ENCODE assay signal across 11 cellular contexts in the genomic region with DNA sequence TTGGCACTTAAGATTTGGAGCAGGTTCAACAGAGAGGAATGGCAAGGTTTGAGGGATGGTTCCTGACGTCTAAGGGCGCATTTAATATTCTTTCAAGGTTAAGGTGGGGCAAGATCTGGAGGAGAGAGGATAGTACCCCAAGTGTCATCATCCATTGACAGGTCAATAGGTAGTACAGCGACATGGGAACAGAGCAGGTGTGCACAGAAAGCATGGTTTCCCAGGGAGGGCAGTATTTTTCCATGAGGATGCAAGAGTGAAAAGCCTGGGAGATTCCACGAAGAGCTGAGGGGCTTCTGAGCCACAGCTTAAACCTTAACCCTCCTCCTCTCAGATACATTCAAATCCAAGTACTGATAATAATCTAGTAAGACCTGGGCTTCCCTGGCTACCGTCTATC. TPM values are rescaled to one million over a fixed set of nuclear protein-coding genes. Genes with fewer than 3 reads are reported as not detected.
A peak's percentile ranks its signal among the peaks of the same experiment; 100 is the strongest.
DNase-seq lines count a peak whose midpoint lies in the region; ATAC-seq and TF ChIP-seq lines count a peak whose summit lies in the region.
"Had no signal": no experiment of that assay in that cellular context is flagged by ENCODE, and none has a peak within 500 bp of the region (broad histone marks: within the 10 kb centered on the region; RNA-seq: fewer than 3 reads in every experiment).

No MANE protein-coding gene starts in this region.

- peaks cover 47% of the 10 kb centered on the region for H3K4me1 Mint-ChIP-seq in dendritic cell treated with granulocyte-macrophage colony-stimulating factor and Interleukin-4, amounts not matched to agents 40 ng/mL and 50 ng/mL, for 4 days (ENCODE audit: low read depth)
- peaks cover 33 to 40% of the 10 kb centered on the region in 2 donors for H3K4me1 Mint-ChIP-seq in natural killer cell

- no peak for TF ChIP-seq CTCF in heart left ventricle (IDR thresholded peaks at IDR 0.05)
- TF ChIP-seq CTCF in natural killer cell (IDR thresholded peaks at IDR 0.05): no peak
- TF ChIP-seq CTCF in upper lobe of left lung (IDR thresholded peaks at IDR 0.05): no peak

- TF ChIP-seq POLR2A in heart left ventricle (IDR thresholded peaks at IDR 0.05): no peak
- TF ChIP-seq POLR2A in upper lobe of left lung (IDR thresholded peaks at IDR 0.05): no peak

- no peak overlapping the region for H3K27ac Mint-ChIP-seq in dendritic cell treated with granulocyte-macrophage colony-stimulating factor and Interleukin-4, amounts not matched to agents 40 ng/mL and 50 ng/mL, for 4 days
- H3K27ac Mint-ChIP-seq in natural killer cell: peak overlapping the region in 1 of 2 donors; percentile 27

- H3K4me3 Mint-ChIP-seq in dendritic cell treated with granulocyte-macrophage colony-stimulating factor and Interleukin-4, amounts not matched to agents 40 ng/mL and 50 ng/mL, for 4 days: peak overlapping the region; percentile 82
- peak overlapping the region; percentile 94 for H3K4me3 Mint-ChIP-seq in natural killer cell

- peaks cover 25% of the 10 kb centered on the region for H3K36me3 Mint-ChIP-seq in dendritic cell treated with granulocyte-macrophage colony-stimulating factor and Interleukin-4, amounts not matched to agents 40 ng/mL and 50 ng/mL, for 4 days (ENCODE audit: low read depth)
- no peaks in the 10 kb centered on the region for H3K36me3 Mint-ChIP-seq in natural killer cell

- 72 to 90% (median 82%) methylated on average over 5 of the region's 5 CpGs for WGBS in heart left ventricle, 4 donors
- WGBS in upper lobe of left lung, 2 donors: 75 to 80% methylated on average over 5 of the region's 5 CpGs

- H3K4me1 ChIP-seq in heart left ventricle (peaks cover 0 to 26% (median 6%) of the 10 kb centered on the region in 12 donors), upper lobe of left lung (peaks cover 5 to 34% (median 11%) of the 10 kb centered on the region in 4 donors)

- H3K27ac ChIP-seq in heart left ventricle (peak overlapping the region in 1 of 12 donors; percentile 76), upper lobe of left lung (no peak overlapping the region)
- H3K27ac ChIP-seq: SJSA1 had no signal

- TF ChIP-seq EP300 in upper lobe of left lung (IDR thresholded peaks at IDR 0.05): no peak

- no peaks in the 10 kb centered on the region for H3K9me3 Mint-ChIP-seq in dendritic cell treated with granulocyte-macrophage colony-stimulating factor and Interleukin-4, amounts not matched to agents 40 ng/mL and 50 ng/mL, for 4 days
- H3K9me3 Mint-ChIP-seq in natural killer cell: no peaks in the 10 kb centered on the region

- DNase-seq in heart left ventricle: no peak
- no peak for DNase-seq in Right ventricle myocardium superior
- no peak for DNase-seq in natural killer cell
- DNase-seq in upper lobe of left lung: no peak
- no peak for DNase-seq in MV-4-11 (lab: John Stamatoyannopoulos, UW)
- no peak for DNase-seq in COLO829 (ENCODE audit: low spot score)
- no peak for DNase-seq in germinal center (ENCODE audit: low spot score)
- DNase-seq: cortex of kidney, NCI-H2227 treated with DMSO at 0.1 percent for 48 hours had no signal

- H3K9me3 ChIP-seq in heart left ventricle: no peaks in the 10 kb centered on the region
- no peaks in the 10 kb centered on the region for H3K9me3 ChIP-seq in upper lobe of left lung
- H3K9me3 ChIP-seq: SJSA1 had no signal

- intact Hi-C loops in heart left ventricle (cut with DNase I) (no loop called here), Right ventricle myocardium superior (cut with DNase I) (no loop called here), natural killer cell (cut with micrococcal nuclease) (no loop called here)
- intact Hi-C loops in dendritic cell treated with granulocyte-macrophage colony-stimulating factor and Interleukin-4, amounts not matched to agents 40 ng/mL and 50 ng/mL, for 4 days (cut with micrococcal nuclease): no loop called here

- H3K36me3 ChIP-seq in heart left ventricle (no peaks in the 10 kb centered on the region), upper lobe of left lung (peaks cover 0 to 7% (median 2%) of the 10 kb centered on the region in 4 donors)

- H3K27me3 Mint-ChIP-seq in dendritic cell treated with granulocyte-macrophage colony-stimulating factor and Interleukin-4, amounts not matched to agents 40 ng/mL and 50 ng/mL, for 4 days: peaks cover 69% of the 10 kb centered on the region
- peaks cover 0 to 13% of the 10 kb centered on the region in 2 donors for H3K27me3 Mint-ChIP-seq in natural killer cell (ENCODE audit: low read depth in 2 of 2)

- ATAC-seq in heart left ventricle: no peak
- ATAC-seq in Right ventricle myocardium superior (ENCODE audit: poor library complexity): no peak
- no peak for ATAC-seq in natural killer cell
- ATAC-seq in upper lobe of left lung (ENCODE audit: low FRiP score in 2 of 2): no peak

- H3K27me3 ChIP-seq in heart left ventricle: no peaks in the 10 kb centered on the region
- no peaks in the 10 kb centered on the region for H3K27me3 ChIP-seq in upper lobe of left lung

- H3K4me3 ChIP-seq in heart left ventricle: peak overlapping the region in 11 of 12 donors; percentile 43 to 69 (median 60)
- H3K4me3 ChIP-seq in upper lobe of left lung: peak overlapping the region in 3 of 4 donors; percentile 43 to 76 (median 62)
- H3K4me3 ChIP-seq: SJSA1 had no signal

RNA-seq across cellular contexts. Expression of gene HES6, which starts 9.1 kb away (rescaled TPM):
- total RNA-seq in heart left ventricle (1 to 10 TPM in 8 of 9 donors, under 1 TPM in 1; 0.45 to 5.9 (median 2.5) TPM), Right ventricle myocardium superior (2.5 TPM), natural killer cell (10 to 100 TPM; 11.3 to 15.4 (median 13.5) TPM), upper lobe of left lung (10 to 100 TPM in 3 of 6 donors, 1 to 10 TPM in 3; 5.2 to 15.8 (median 9.4) TPM)
- polyA plus RNA-seq in heart left ventricle: 1 to 10 TPM; 3.7 to 9.1 TPM

RNA-seq across cellular contexts. Expression of gene ILKAP, which starts 27.2 kb away (rescaled TPM):
- total RNA-seq in heart left ventricle (10 to 100 TPM; 12.4 to 27.7 (median 23.4) TPM), Right ventricle myocardium superior (23.8 TPM), natural killer cell (100 to 1,000 TPM; 146 to 200 (median 183) TPM), upper lobe of left lung (10 to 100 TPM; 35.2 to 67.1 (median 40.7) TPM)
- polyA plus RNA-seq in heart left ventricle: 10 to 100 TPM; 33.7 to 41.7 TPM

RNA-seq across cellular contexts. Expression of gene PER2, which starts 57.7 kb away (rescaled TPM):
- total RNA-seq in heart left ventricle: 10 to 100 TPM in 2 of 9 donors, 1 to 10 TPM in 7; 1.6 to 17.1 (median 5.4) TPM
- polyA plus RNA-seq in heart left ventricle: 1 to 10 TPM; 2.2 TPM
- total RNA-seq in Right ventricle myocardium superior: 3.6 TPM
- total RNA-seq in natural killer cell: 10 to 100 TPM; 26.3 to 32.9 (median 32.6) TPM
- total RNA-seq in upper lobe of left lung: 10 to 100 TPM; 12.9 to 28.7 (median 18.1) TPM
